In the genomic region with DNA sequence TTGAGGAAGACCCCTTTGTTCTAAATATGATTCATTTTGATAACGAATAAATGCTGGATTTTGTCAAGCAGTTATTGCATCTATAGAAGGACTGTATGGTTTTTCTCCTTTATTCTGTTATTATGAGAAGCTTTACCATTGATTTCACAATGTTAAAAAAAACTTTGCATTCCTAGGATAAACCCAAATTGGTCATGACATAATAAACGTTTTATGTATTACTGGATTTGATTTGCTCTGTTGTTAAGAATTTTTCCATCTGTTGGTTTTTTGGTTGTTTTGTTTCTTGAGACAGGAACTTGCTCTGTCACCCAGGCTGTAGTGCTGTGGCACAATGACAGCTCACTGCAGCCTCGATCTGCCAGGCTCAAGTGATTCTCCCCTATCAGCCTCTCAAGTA, we compare ENCODE assay signal across 29 cellular contexts.
"Had no signal": no experiment of that assay in that cellular context is flagged by ENCODE, and none has a peak within 500 bp of the region (broad histone marks: within the 10 kb centered on the region; RNA-seq: fewer than 3 reads in every experiment).

No MANE protein-coding gene starts in this region.

- ATAC-seq: activated CD8-positive, alpha-beta T cell treated with anti-CD3 and anti-CD28 coated beads for 36 hours; activated naive CD8-positive, alpha-beta T cell treated with anti-CD3 and anti-CD28 coated beads, Interleukin-2, amount 50 U/mL, for 24 hours; activated T-cell treated with anti-CD3 and anti-CD28 coated beads, Interleukin-2, amount 50 U/mL, for 4 hours; activated T-helper 17 cell treated with anti-CD3 and anti-CD28 coated beads, Interleukin-2, amount 50 U/mL, for 72 hours; gastroesophageal sphincter; mucosa of descending colon; psoas muscle; stimulated activated memory B cell treated with anti-CD40 and anti-IgM and Interleukin-4, amounts not matched to agents 10 μg/mL and 1 μg/mL and 100 μg/mL, for 72 hours; stimulated activated naive CD8-positive, alpha-beta T cell treated with anti-CD3 and anti-CD28 coated beads, Interleukin-15, amount 100 ng/mL, for 72 hours had no signal

- H3K27me3 ChIP-seq: esophagus muscularis mucosa, gastroesophageal sphincter, hepatocyte, sigmoid colon, upper lobe of left lung, vagina had no signal

- H3K79me2 ChIP-seq: parathyroid adenoma had no signal

- H3K4me3 ChIP-seq: esophagus muscularis mucosa, gastroesophageal sphincter, hepatocyte, left ventricle myocardium inferior, lung, mucosa of descending colon, psoas muscle, sigmoid colon, smooth muscle cell, upper lobe of left lung, vagina had no signal

- H3K4me2 ChIP-seq: hepatocyte, smooth muscle cell had no signal

- H3K36me3 ChIP-seq: left ventricle myocardium inferior, sigmoid colon, upper lobe of left lung, vagina had no signal

- DNase-seq: activated CD4-positive, alpha-beta T cell treated with anti-CD3 and anti-CD28 coated beads, Interleukin-2, amount 10 ng/mL, durations not matched to agents 7 days and 5 days; activated CD4-positive, CD25-positive, alpha-beta regulatory T cell treated with anti-CD3 and anti-CD28 coated beads, Interleukin-2, amount 50 U/mL, for 72 hours; activated CD8-positive, alpha-beta T cell treated with anti-CD3 and anti-CD28 coated beads for 36 hours; activated naive CD8-positive, alpha-beta T cell treated with anti-CD3 and anti-CD28 coated beads, Interleukin-2, amount 50 U/mL, for 24 hours; activated T-cell treated with anti-CD3 and anti-CD28 coated beads, Interleukin-2, amount 50 U/mL, for 4 hours; endodermal cell; islet precursor cell; left ventricle myocardium inferior; mesendoderm; mucosa of descending colon; nucleus accumbens; psoas muscle; sigmoid colon; stimulated activated CD4-positive, alpha-beta T cell treated with anti-CD3 and anti-CD28 coated beads, Interleukin-1b, Interleukin-23, amount 100 ng/mL, for 48 hours; stimulated activated CD4-positive, alpha-beta T cell treated with anti-CD3 and anti-CD28 coated beads, Interleukin-4, amount 100 ng/mL, for 4 hours; stimulated activated CD8-positive, alpha-beta memory T cell treated with anti-CD3 and anti-CD28 coated beads, Interleukin-4, amount 100 ng/mL, for 48 hours; stimulated activated naive CD8-positive, alpha-beta T cell treated with anti-CD3 and anti-CD28 coated beads, Interleukin-15, amount 100 ng/mL, for 72 hours; substantia nigra; T-helper 2 cell; upper lobe of left lung had no signal

- H3K27ac ChIP-seq: esophagus muscularis mucosa, gastroesophageal sphincter, hepatocyte, left ventricle myocardium inferior, parathyroid adenoma, psoas muscle, sigmoid colon, upper lobe of left lung, vagina had no signal

- H3K9ac ChIP-seq: parathyroid adenoma had no signal

- H3K9me3 ChIP-seq: esophagus muscularis mucosa, gastroesophageal sphincter, left ventricle myocardium inferior, mucosa of descending colon, psoas muscle, sigmoid colon, upper lobe of left lung, vagina had no signal

- H2AFZ ChIP-seq: hepatocyte, parathyroid adenoma had no signal
